Comparison of ENCODE assay signal across 8 cellular contexts in genomic region chr14:30874999-30875787, GRCh38. TPM values are rescaled to one million over a fixed set of nuclear protein-coding genes. Genes with fewer than 3 reads are reported as not detected.
DNase-seq lines count a peak whose midpoint lies in the region; ATAC-seq, FAIRE-seq and TF ChIP-seq lines count a peak whose summit lies in the region.

No MANE protein-coding gene starts in this region.

- peak overlapping the region; percentile 30 for H3K4me3 ChIP-seq in RWPE2 (ENCODE audit: severe bottlenecking)
- peak overlapping the region; percentile 36 to 68 (median 56) for H3K4me3 ChIP-seq in H1 (ENCODE audit: extremely low read depth in 1 of 4, insufficient read depth in 2 of 4, low read depth in 3 of 4, low read length in 4 of 4)
- peak overlapping the region; percentile 39 for H3K4me3 ChIP-seq in naive thymus-derived CD4-positive, alpha-beta T cell (ENCODE audit: low read length)

- H3K27me3 ChIP-seq in RWPE2 (ENCODE audit: insufficient read depth, poor library complexity, severe bottlenecking) (peaks cover 56% of the 10 kb centered on the region), H1 (replicated peaks in 1 of 4; ENCODE audit: control insufficient read depth in 3 of 4, extremely low read depth in 1 of 4, insufficient read depth in 3 of 4, low read length in 3 of 4) (peaks cover 14 to 39% (median 32%) of the 10 kb centered on the region in 4 experiments)
- peaks cover 0 to 9% of the 10 kb centered on the region in 2 donors for H3K27me3 ChIP-seq in naive thymus-derived CD4-positive, alpha-beta T cell (ENCODE audit: control insufficient read depth in 2 of 2, insufficient read depth in 2 of 2, low read length in 2 of 2)

- H3K79me1 ChIP-seq in H1 (ENCODE audit: low read depth, low read length): no peaks in the 10 kb centered on the region

- H2AK5ac ChIP-seq in H1 (ENCODE audit: low read depth, low read length): no peak overlapping the region

- H2BK20ac ChIP-seq in H1 (ENCODE audit: low read length): no peak overlapping the region

- H4K20me1 ChIP-seq in H1 (replicated peaks in 1 of 2; ENCODE audit: control insufficient read depth in 1 of 2, insufficient read depth in 2 of 2, low read length in 2 of 2): no peaks in the 10 kb centered on the region

- no peaks in the 10 kb centered on the region for H3K4me1 ChIP-seq in RWPE2 (ENCODE audit: insufficient read depth, poor library complexity, severe bottlenecking)
- H3K4me1 ChIP-seq in H1 (replicated peaks in 1 of 4; ENCODE audit: control insufficient read depth in 3 of 4, insufficient read depth in 4 of 4, low read length in 3 of 4): peaks cover 1 to 22% (median 12%) of the 10 kb centered on the region in 4 experiments
- H3K4me1 ChIP-seq in naive thymus-derived CD4-positive, alpha-beta T cell (ENCODE audit: control insufficient read depth in 2 of 2, insufficient read depth in 2 of 2, low read length in 2 of 2): peaks cover 0 to 5% of the 10 kb centered on the region in 2 donors

- peak overlapping the region; percentile 30 for H2BK120ac ChIP-seq in H1 (replicated peaks; ENCODE audit: low read depth, low read length)

- peak overlapping the region; percentile 29 for H3K4ac ChIP-seq in H1 (replicated peaks; ENCODE audit: insufficient read length, low read depth, low read length)

- peak overlapping the region; percentile 98 for H2AFZ ChIP-seq in H1 (ENCODE audit: low read length)

- CTCF ChIA-PET in H1 (lab: Charles Lee; ENCODE audit: partially characterized antibody): interaction anchor here (0.6 to 1.2 kb wide), 5 partner anchors 18 to 218 kb away, joined by 3 read pairs; no protein-coding TSS in a partner anchor
- CTCF ChIA-PET in naive thymus-derived CD4-positive, alpha-beta T cell (lab: Charles Lee): no interaction called here

- no peak for TF ChIP-seq POLR2A in H1 (IDR thresholded peaks at IDR 0.05; ENCODE audit: control extremely low read depth in 1 of 2, low read depth in 2 of 2, low read length in 2 of 2)

- no peak for DNase-seq in Right ventricle myocardium inferior (ENCODE audit: missing footprints)
- DNase-seq in cardiac septum (ENCODE audit: low spot score): no peak
- no peak for DNase-seq in RWPE2 (ENCODE audit: low spot score)
- peak in 1 of 2 experiments; percentile 77 for DNase-seq in H1 (ENCODE audit: low read depth in 1 of 2, low spot score in 2 of 2)
- DNase-seq in naive thymus-derived CD4-positive, alpha-beta T cell: peak in 2 of 9 donors; percentile 6 to 25
- no peak for DNase-seq in NCI-H774 (lab: John Stamatoyannopoulos, UW)
- DNase-seq in MV-4-11 (lab: John Stamatoyannopoulos, UW): no peak

- ATAC-seq in Right ventricle myocardium inferior (peak; percentile 9), HG02981 (IDR thresholded peaks at IDR 0.05; ENCODE audit: unreplicated experiment) (peak; percentile 21), RWPE2 (ENCODE audit: low read depth) (peak; percentile 32; the same call in 2 of the 3 replicates)
- peak; percentile 28 for ATAC-seq in naive thymus-derived CD4-positive, alpha-beta T cell

- no peak overlapping the region for H3K23ac ChIP-seq in H1 (ENCODE audit: insufficient read length)

- no peak for FAIRE-seq in H1 (lab: Jason Lieb, UNC)

- TF ChIP-seq CTCF in RWPE2 (IDR thresholded peaks at IDR 0.05; ENCODE audit: poor library complexity, severe bottlenecking) (no peak), H1 (IDR thresholded peaks at IDR 0.05; ENCODE audit: control extremely low read depth in 1 of 3, insufficient read depth in 1 of 3, low read depth in 1 of 3, low read length in 3 of 3) (no peak)

- H2BK5ac ChIP-seq in H1 (ENCODE audit: low read depth, low read length): no peak overlapping the region

- no peak overlapping the region for H4K5ac ChIP-seq in H1 (ENCODE audit: insufficient read length, low read depth, low read length)

- peak overlapping the region; percentile 81 for H3K18ac ChIP-seq in H1 (ENCODE audit: extremely low read depth, low read length)

- H3K36me3 ChIP-seq in RWPE2 (ENCODE audit: low read depth): no peaks in the 10 kb centered on the region
- peaks cover 0 to 12% (median 0%) of the 10 kb centered on the region in 4 experiments; a peak in 2 of 8 replicates for H3K36me3 ChIP-seq in H1 (ENCODE audit: control insufficient read depth in 2 of 4, insufficient read depth in 4 of 4, low read length in 3 of 4)
- no peaks in the 10 kb centered on the region for H3K36me3 ChIP-seq in naive thymus-derived CD4-positive, alpha-beta T cell (ENCODE audit: control insufficient read depth in 2 of 3, insufficient read depth in 3 of 3, low read length in 3 of 3)

- peak overlapping the region; percentile 89 to 94 for H3K4me2 ChIP-seq in H1 (ENCODE audit: insufficient read depth in 1 of 2, low read depth in 2 of 2, low read length in 2 of 2)

- no peaks in the 10 kb centered on the region; a peak in 1 of 4 replicates for H3K79me2 ChIP-seq in H1 (ENCODE audit: control insufficient read depth in 1 of 2, insufficient read depth in 2 of 2, low read length in 2 of 2)

- no peaks in the 10 kb centered on the region for H3K9me3 ChIP-seq in RWPE2 (ENCODE audit: severe bottlenecking)
- H3K9me3 ChIP-seq in H1 (ENCODE audit: insufficient read depth in 2 of 2, low read depth in 1 of 2, low read length in 1 of 2): no peaks in the 10 kb centered on the region
- H3K9me3 ChIP-seq in naive thymus-derived CD4-positive, alpha-beta T cell (ENCODE audit: control insufficient read depth in 2 of 3, low read length in 3 of 3): no peaks in the 10 kb centered on the region

- no peak for TF ChIP-seq RAD21 in H1 (IDR thresholded peaks at IDR 0.05 in 1 of 2, conservative IDR thresholded peaks at IDR 0.05 in 1 of 2; ENCODE audit: low read depth in 2 of 2, low read length in 2 of 2)

- peak overlapping the region; percentile 62 for H4K91ac ChIP-seq in H1 (replicated peaks; ENCODE audit: insufficient read length, low read length)

- peak overlapping the region; percentile 37 to 86 (median 78) for H3K4me3 Mint-ChIP-seq in naive thymus-derived CD4-positive, alpha-beta T cell

- intact Hi-C loops in Right ventricle myocardium inferior (cut with DNase I): no loop called here
- intact Hi-C loops in cardiac septum (cut with DNase I): no loop called here
- intact Hi-C loops in naive thymus-derived CD4-positive, alpha-beta T cell (cut with micrococcal nuclease): loop anchor here in 1 of 2 donors (10.0 kb wide), 1 partner anchor 210 kb away; no protein-coding TSS in a partner anchor

- WGBS in H1 (ENCODE audit: extremely low coverage in 1 of 2, insufficient coverage in 1 of 2, insufficient read length in 1 of 2, insufficient replicate concordance in 2 of 2, low coverage in 1 of 2, low lambda C conversion rate in 2 of 2, missing lambda C conversion rate in 1 of 2), 2 experiments: 2% methylated on average over 42 of the region's 48 CpGs; no CpG with 5 or more reads in 1 of the 2 experiments

- H3K14ac ChIP-seq in H1 (ENCODE audit: insufficient read length): no peak overlapping the region

- H3K27ac Mint-ChIP-seq in naive thymus-derived CD4-positive, alpha-beta T cell: no peak overlapping the region

- H2BK12ac ChIP-seq in H1 (ENCODE audit: low read depth, low read length): no peak overlapping the region; the same call in none of the 2 replicates

- peak overlapping the region; percentile 89 for H4K8ac ChIP-seq in H1 (ENCODE audit: extremely low read depth, insufficient read depth, low read length)

- no peak overlapping the region for H3K56ac ChIP-seq in H1 (replicated peaks; ENCODE audit: insufficient read length, low read depth, low read length)

- POLR2A ChIA-PET in H1 (lab: Charles Lee; ENCODE audit: partially characterized antibody): no interaction called here
- POLR2A ChIA-PET in naive thymus-derived CD4-positive, alpha-beta T cell (lab: Charles Lee): no interaction called here

- no peak for TF ChIP-seq EP300 in H1 (IDR thresholded peaks at IDR 0.05; ENCODE audit: borderline replicate concordance in 1 of 2, low read depth in 2 of 2, low read length in 2 of 2)

- no peak overlapping the region for H3K27ac ChIP-seq in RWPE2 (ENCODE audit: poor library complexity, severe bottlenecking)
- H3K27ac ChIP-seq in H1 (ENCODE audit: low read depth, low read length): no peak overlapping the region
- H3K27ac ChIP-seq in naive thymus-derived CD4-positive, alpha-beta T cell (ENCODE audit: low read depth, low read length): no peak overlapping the region

- H3K23me2 ChIP-seq in H1 (ENCODE audit: low read depth, low read length): peaks cover 15% of the 10 kb centered on the region; the same call in 1 of the 2 replicates

- H2BK15ac ChIP-seq in H1 (ENCODE audit: low read length): no peak overlapping the region

- H3K36me3 Mint-ChIP-seq in naive thymus-derived CD4-positive, alpha-beta T cell: no peaks in the 10 kb centered on the region

- H3K9ac ChIP-seq in H1 (replicated peaks in 1 of 4; ENCODE audit: extremely low read depth in 1 of 4, low read depth in 3 of 4, low read length in 3 of 4): peak overlapping the region in 3 of 4 experiments; percentile 44 to 58 (median 54); a peak in 6 of 7 replicates

- H3K27me3 Mint-ChIP-seq in naive thymus-derived CD4-positive, alpha-beta T cell: peaks cover 49 to 74% (median 54%) of the 10 kb centered on the region in 5 donors

- peaks cover 0 to 15% (median 10%) of the 10 kb centered on the region in 7 donors for H3K4me1 Mint-ChIP-seq in naive thymus-derived CD4-positive, alpha-beta T cell

- H3K9me3 Mint-ChIP-seq in naive thymus-derived CD4-positive, alpha-beta T cell: no peaks in the 10 kb centered on the region

TF ChIP-seq in H1, 55 proteins besides CTCF, POLR2A, EP300 and RAD21 (continues in another document):
- TF ChIP-seq RBBP5 (IDR thresholded peaks at IDR 0.05; ENCODE audit: borderline replicate concordance, low read depth, low read length) (no peak; the same call in 1 of the 2 replicates), SUZ12 (IDR thresholded peaks at IDR 0.05; ENCODE audit: low read length) (peak; percentile 71; the same call in 1 of the 2 replicates), EZH2 (IDR thresholded peaks at IDR 0.05; ENCODE audit: low read depth, low read length, severe bottlenecking) (peak; percentile 76), CBX5 (IDR thresholded peaks at IDR 0.05; ENCODE audit: low read depth, low read length) (no peak), SP1 (IDR thresholded peaks at IDR 0.05; ENCODE audit: low read depth, low read length) (no peak), KDM4A (IDR thresholded peaks at IDR 0.05; ENCODE audit: low read depth, low read length, severe bottlenecking) (peak; percentile 89)

RNA-seq across cellular contexts. Expression of gene COCH, which starts 0.8 kb away (rescaled TPM):
- 0.43 TPM for total RNA-seq in Right ventricle myocardium inferior
- 0.97 TPM for total RNA-seq in cardiac septum
- 30.0 and 30.8 TPM in 2 replicates for total RNA-seq in H1 (2021; fragmentation: NEBNext Ultra II Directional; extraction: Animal tissue kit (Norgen Biotek cat#: 25700))
- 10.2 and 12.9 TPM in 2 replicates for polyA plus RNA-seq in H1 (2011; rRNA removed)
- 16.6 TPM for polyA plus RNA-seq in H1 (2011; cell fraction: cytosol; rRNA removed)
- 17.2 TPM for polyA plus RNA-seq in H1 (2011; cell fraction: nucleus; rRNA removed)
- polyA plus RNA-seq in H1 (2012, experiment 1 of 2): 15.5 to 19.8 TPM (median 19.3 TPM) in 4 replicates
- 4.2 TPM for polyA plus RNA-seq in H1 (2012, experiment 2 of 2)
- polyA plus RNA-seq in H1 (2013, experiment 1 of 2): 23.2 TPM
- 26.0 TPM for polyA plus RNA-seq in H1 (2013, experiment 2 of 2)
- polyA minus RNA-seq in H1 (2011; rRNA and poly(A)+ RNA removed): 20.3 and 23.1 TPM in 2 replicates
- 9.8 TPM for polyA minus RNA-seq in H1 (2011; cell fraction: cytosol; rRNA and poly(A)+ RNA removed)
- 17.5 TPM for polyA minus RNA-seq in H1 (2011; cell fraction: nucleus; rRNA and poly(A)+ RNA removed)
- total RNA-seq in naive thymus-derived CD4-positive, alpha-beta T cell: 1 to 10 TPM in 1 of 5 experiments, under 1 TPM in 2, not detected in 2; 0.21 to 1.6 (median 0.24) TPM
- polyA plus RNA-seq in naive thymus-derived CD4-positive, alpha-beta T cell: under 1 TPM; 0.15 to 0.55 TPM

Comparison
In these comparisons a context has a peak if more than half of its experiments do, and no peak if none do; other contexts are left out.
1. RNA of gene COCH, which starts 0.8 kb away (total RNA-seq): 30.0 to 30.8 TPM in H1; 0.97 TPM in cardiac septum (single experiment), 0.43 TPM in Right ventricle myocardium inferior (single experiment) and 0.21 to 1.6 TPM in naive thymus-derived CD4-positive, alpha-beta T cell; every median in the first group is over 10 times any median in the second.
2. Peak in every context shown above with its lines, with median percentiles within 50 percentile points of each other: ATAC-seq and H3K4me3 ChIP-seq.